19 cellular contexts compared by ENCODE assay signal in genomic region chr12:51019927-51020326, GRCh38.
"Had no signal": no experiment of that assay in that cellular context is flagged by ENCODE, and none has a peak within 500 bp of the region (broad histone marks: within the 10 kb centered on the region; RNA-seq: fewer than 3 reads in every experiment).

No MANE protein-coding gene starts in this region.

- H3K27me3 ChIP-seq: left lung, sigmoid colon, tibial artery had no signal

- H3K27ac ChIP-seq: tibial artery had no signal

- H3K36me3 ChIP-seq: left lung, sigmoid colon, tibial artery had no signal

- DNase-seq: activated T-cell treated with anti-CD3 and anti-CD28 coated beads, Interleukin-2, amount 50 U/mL, for 1 hour; effector CD4-positive, alpha-beta T cell; foreskin fibroblast; left lung; naive B cell; posterior cingulate gyrus; sigmoid colon; stimulated activated CD4-positive, alpha-beta T cell treated with anti-CD3 and anti-CD28 coated beads, Interleukin-15, amount 100 ng/mL, for 24 hours; stimulated activated CD8-positive, alpha-beta memory T cell treated with anti-CD3 and anti-CD28 coated beads, Interleukin-4, amount 100 ng/mL, for 48 hours; stimulated activated naive B cell treated with anti-CD40 and anti-IgM and Interleukin-4, amounts not matched to agents 10 μg/mL and 1 μg/mL and 100 μg/mL, for 72 hours; T-cell; T-helper 9 cell; tibial artery had no signal

- H3K9me3 ChIP-seq: left lung, sigmoid colon, tibial artery had no signal

- H3K4me2 ChIP-seq: smooth muscle cell had no signal

- H3K4me3 ChIP-seq: left lung, lung, sigmoid colon, smooth muscle cell, tibial artery had no signal

- ATAC-seq: activated T-helper 17 cell treated with anti-CD3 and anti-CD28 coated beads, Interleukin-2, amount 50 U/mL, for 72 hours; left lung; stimulated activated naive B cell treated with anti-CD40 and anti-IgM and Interleukin-4, amounts not matched to agents 10 μg/mL and 1 μg/mL and 100 μg/mL, for 72 hours; WTC11 had no signal

- FAIRE-seq: endometrium, keratinocyte had no signal
